ENCODE assay signal across 24 cellular contexts in genomic region chr16:60553316-60553801, GRCh38.
"Had no signal": no experiment of that assay in that cellular context is flagged by ENCODE, and none has a peak within 500 bp of the region (broad histone marks: within the 10 kb centered on the region; RNA-seq: fewer than 3 reads in every experiment).

No MANE protein-coding gene starts in this region.

- H3K4me3 Mint-ChIP-seq: naive thymus-derived CD8-positive, alpha-beta T cell; neural crest cell; stimulated activated effector memory CD8-positive, alpha-beta T cell treated with anti-CD3 and anti-CD28 coated beads, Interleukin-12 subunit alpha, Interleukin-12 subunit beta, amount 100 ng/mL, for 72 hours; type B pancreatic cell had no signal

- H3K27me3 Mint-ChIP-seq: naive thymus-derived CD8-positive, alpha-beta T cell; type B pancreatic cell had no signal

- H3K4me2 ChIP-seq: hepatocyte had no signal

- H2AFZ ChIP-seq: hepatocyte had no signal

- H3K4me1 ChIP-seq: colonic mucosa, foreskin keratinocyte, pancreas, prostate gland, right lobe of liver, suprapubic skin, thyroid gland had no signal

- H3K79me2 ChIP-seq: hepatocyte had no signal

- H3K4me3 ChIP-seq: colonic mucosa, hepatocyte, mucosa of descending colon, pancreas, prostate gland, right lobe of liver, suprapubic skin, thyroid gland had no signal

- H3K36me3 Mint-ChIP-seq: stimulated activated effector memory CD8-positive, alpha-beta T cell treated with anti-CD3 and anti-CD28 coated beads, Interleukin-12 subunit alpha, Interleukin-12 subunit beta, amount 100 ng/mL, for 72 hours; type B pancreatic cell had no signal

- H3K9me3 Mint-ChIP-seq: neural crest cell, type B pancreatic cell had no signal

- H3K27ac ChIP-seq: colonic mucosa, foreskin keratinocyte, hepatocyte, pancreas, prostate gland, right lobe of liver, suprapubic skin, thyroid gland had no signal

- H3K36me3 ChIP-seq: colonic mucosa, pancreas, prostate gland, right lobe of liver, suprapubic skin, thyroid gland had no signal

- ATAC-seq: foreskin keratinocyte; left lobe of liver; mucosa of descending colon; naive thymus-derived CD8-positive, alpha-beta T cell; pancreas; right lobe of liver; stimulated activated effector memory CD8-positive, alpha-beta T cell treated with anti-CD3 and anti-CD28 coated beads, Interleukin-12 subunit alpha, Interleukin-12 subunit beta, amount 100 ng/mL, for 72 hours; stimulated activated naive CD8-positive, alpha-beta T cell treated with anti-CD3 and anti-CD28 coated beads, Interleukin-15, Interleukin-2, amounts not matched to agents 100 U/mL and 50 U/mL, for 24 hours had no signal

- H3K4me1 Mint-ChIP-seq: naive thymus-derived CD8-positive, alpha-beta T cell; stimulated activated effector memory CD8-positive, alpha-beta T cell treated with anti-CD3 and anti-CD28 coated beads, Interleukin-12 subunit alpha, Interleukin-12 subunit beta, amount 100 ng/mL, for 72 hours had no signal

- DNase-seq: colonic mucosa; dermis blood vessel endothelial cell; erythroblast; foreskin keratinocyte; head of caudate nucleus; kidney glomerular epithelial cell; mammary epithelial cell; mucosa of descending colon; naive thymus-derived CD8-positive, alpha-beta T cell; occipital lobe; pancreas; retina; right lobe of liver; stimulated activated CD4-positive, alpha-beta T cell treated with anti-CD3 and anti-CD28 coated beads, Interleukin-4, amount 100 ng/mL, for 1 hour; stimulated activated CD8-positive, alpha-beta memory T cell treated with anti-CD3 and anti-CD28 coated beads, Interleukin-4, amount 100 ng/mL, for 48 hours; stimulated activated naive CD8-positive, alpha-beta T cell treated with anti-CD3 and anti-CD28 coated beads, Interleukin-15, Interleukin-2, amounts not matched to agents 100 U/mL and 50 U/mL, for 24 hours; thyroid gland had no signal

- H3K27ac Mint-ChIP-seq: naive thymus-derived CD8-positive, alpha-beta T cell; stimulated activated effector memory CD8-positive, alpha-beta T cell treated with anti-CD3 and anti-CD28 coated beads, Interleukin-12 subunit alpha, Interleukin-12 subunit beta, amount 100 ng/mL, for 72 hours; type B pancreatic cell had no signal

- H3K27me3 ChIP-seq: colonic mucosa, foreskin keratinocyte, hepatocyte, pancreas, right lobe of liver, suprapubic skin, thyroid gland had no signal

- H3K9me3 ChIP-seq: colonic mucosa, pancreas, prostate gland, right lobe of liver, suprapubic skin, thyroid gland had no signal
